Comparison of ENCODE assay signal across 8 cellular contexts in the genomic region with DNA sequence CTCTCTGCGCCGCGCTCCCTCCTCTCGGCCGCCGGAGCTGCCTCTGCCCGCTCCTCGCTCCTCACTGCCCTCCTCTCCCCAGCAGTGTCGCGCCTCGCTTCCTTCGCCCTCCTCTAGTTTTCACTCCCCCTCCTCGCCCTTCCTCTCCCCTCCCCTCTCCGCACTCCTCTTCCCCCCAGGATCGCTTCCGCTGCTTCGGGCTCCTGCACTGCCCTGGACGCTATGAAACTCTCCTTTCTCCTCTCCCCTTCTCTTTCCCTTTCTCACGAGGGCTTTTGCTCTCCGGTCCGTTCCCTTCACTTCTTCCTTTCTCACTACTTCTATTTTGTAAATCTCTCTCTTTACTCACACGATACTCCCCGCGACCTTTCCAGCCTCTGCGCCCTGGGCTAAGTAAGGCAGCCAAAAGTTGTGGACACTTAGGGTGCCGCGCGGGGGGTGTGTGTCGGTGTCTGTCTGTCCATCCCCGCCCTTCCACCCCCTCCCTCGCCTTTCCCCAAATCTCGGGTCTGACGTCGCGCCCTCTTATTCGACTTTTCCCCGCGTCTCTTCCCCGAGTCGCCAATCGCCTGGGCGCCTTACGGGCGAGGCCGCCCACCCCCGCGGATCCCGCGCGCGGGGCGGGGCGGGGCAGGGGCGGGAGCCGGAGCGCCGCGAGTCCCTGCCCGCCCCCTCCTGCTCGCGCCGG. TPM values are rescaled to one million over a fixed set of nuclear protein-coding genes. Genes with fewer than 3 reads are reported as not detected.
A peak's percentile ranks its signal among the peaks of the same experiment; 100 is the strongest.
DNase-seq lines count a peak whose midpoint lies in the region; ATAC-seq, FAIRE-seq and TF ChIP-seq lines count a peak whose summit lies in the region.

A gene (minus strand): TSS at position 458 of the 688 bp plus-strand sequence. CDS start 737 bp downstream, outside the sequence.

- FAIRE-seq in RCC 7860 (lab: Jason Lieb, UNC): peak; percentile 31

- TF ChIP-seq EP300 in Ishikawa (IDR thresholded peaks at IDR 0.05; ENCODE audit: borderline replicate concordance): no peak

- no peak for TF ChIP-seq RAD21 in Ishikawa (IDR thresholded peaks at IDR 0.05; ENCODE audit: low read depth)

- peak; percentile 63 for DNase-seq in COR-L47 (lab: John Stamatoyannopoulos, UW)
- DNase-seq in RCC 7860 (ENCODE audit: low spot score): peak; percentile 79
- DNase-seq in coronary artery (ENCODE audit: low spot score): peak; percentile 88
- peak; percentile 70 for DNase-seq in left lobe of liver (ENCODE audit: low spot score)
- peak in 40 of 49 donors; percentile 12 to 79 (median 55) for DNase-seq in substantia nigra (lab: John Stamatoyannopoulos, UW)
- DNase-seq in AML-193 (lab: John Stamatoyannopoulos, UW): no peak

- peak within 1 kb of the TSS; percentile 79 for H3K4me3 ChIP-seq in coronary artery

- no peak for TF ChIP-seq CTCF in coronary artery (IDR thresholded peaks at IDR 0.05)

- ATAC-seq in left lobe of liver (peak; percentile 68), HG03520 (IDR thresholded peaks at IDR 0.05; ENCODE audit: unreplicated experiment) (no peak)

- H3K27ac ChIP-seq in coronary artery: peak within 1 kb of the TSS; percentile 80 to 92
- H3K27ac ChIP-seq in substantia nigra (ENCODE audit: low read depth, low read length, poor library complexity, severe bottlenecking): no peak within 1 kb of the TSS

TF ChIP-seq in Ishikawa, 13 proteins besides CTCF, POLR2A, EP300 and RAD21:
- no peak for TF ChIP-seq CEBPB (IDR thresholded peaks at IDR 0.05)
- TF ChIP-seq ZBTB7A (IDR thresholded peaks at IDR 0.05; ENCODE audit: low read depth): peak; percentile 14
- peak; percentile 50 for TF ChIP-seq TCF12 (IDR thresholded peaks at IDR 0.05; ENCODE audit: low read depth)
- TF ChIP-seq CREB1 (IDR thresholded peaks at IDR 0.05; ENCODE audit: low read depth): 0 out of 2 replicates have a peak, but pooled peaks have one; percentile 42
- TF ChIP-seq, protein P1, sequence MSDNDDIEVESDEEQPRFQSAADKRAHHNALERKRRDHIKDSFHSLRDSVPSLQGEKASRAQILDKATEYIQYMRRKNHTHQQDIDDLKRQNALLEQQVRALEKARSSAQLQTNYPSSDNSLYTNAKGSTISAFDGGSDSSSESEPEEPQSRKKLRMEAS (IDR thresholded peaks at IDR 0.05): peak; percentile 41; the same call in 1 of the 2 replicates

RNA-seq across cellular contexts. Expression of the gene that starts here (rescaled TPM):
- total RNA-seq in left lobe of liver: 1.4 TPM

Comparison
In these comparisons a context has a peak if more than half of its experiments do, and no peak if none do; other contexts are left out.
1. DNase-seq: peak in COR-L47 (single experiment), RCC 7860 (single experiment), coronary artery (single experiment), left lobe of liver (single experiment) and substantia nigra (40 of 49); none in AML-193 (0 of 2).